In genomic region chr11:101446238-101446637, GRCh38 we compare ENCODE assay signal across 19 cellular contexts.
DNase-seq lines count a peak whose midpoint lies in the region; ATAC-seq and TF ChIP-seq lines count a peak whose summit lies in the region.
"Had no signal": no experiment of that assay in that cellular context is flagged by ENCODE, and none has a peak within 500 bp of the region (broad histone marks: within the 10 kb centered on the region; RNA-seq: fewer than 3 reads in every experiment).

No MANE protein-coding gene starts in this region.

- no peak overlapping the region for H3K27ac Mint-ChIP-seq in Calu3 (ENCODE audit: unreplicated experiment)
- H3K27ac Mint-ChIP-seq: activated CD4-positive, alpha-beta T cell treated with anti-CD3 and anti-CD28 coated beads, Interleukin-2, amount 10 ng/mL, durations not matched to agents 7 days and 5 days; activated naive CD4-positive, alpha-beta T cell treated with anti-CD3 and anti-CD28 coated beads for 36 hours had no signal

- peaks cover 13% of the 10 kb centered on the region for H3K4me1 Mint-ChIP-seq in Calu3 (ENCODE audit: low read depth, unreplicated experiment)
- H3K4me1 Mint-ChIP-seq: activated CD4-positive, alpha-beta T cell treated with anti-CD3 and anti-CD28 coated beads, Interleukin-2, amount 10 ng/mL, durations not matched to agents 7 days and 5 days; central memory CD8-positive, alpha-beta T cell had no signal

- intact Hi-C loops in Calu3 (cut with micrococcal nuclease; ENCODE audit: unreplicated experiment) = no loop called here

- H3K27ac ChIP-seq in brain microvascular endothelial cell = peak overlapping the region; percentile 75
- H3K27ac ChIP-seq: hepatocyte, KMS-11, parathyroid adenoma, spleen had no signal

- CTCF ChIA-PET in Calu3 (lab: Charles Lee) = no interaction called here

- H3K27me3 Mint-ChIP-seq in Calu3 (ENCODE audit: unreplicated experiment) = no peaks in the 10 kb centered on the region
- H3K27me3 Mint-ChIP-seq: activated CD4-positive, alpha-beta T cell treated with anti-CD3 and anti-CD28 coated beads, Interleukin-2, amount 10 ng/mL, durations not matched to agents 7 days and 5 days; central memory CD8-positive, alpha-beta T cell had no signal

- TF ChIP-seq RAD21 in Ishikawa (IDR thresholded peaks at IDR 0.05; ENCODE audit: low read depth) = no peak

- no peak for TF ChIP-seq POLR2A in GM18505 (IDR thresholded peaks at IDR 0.05; ENCODE audit: borderline replicate concordance, extremely low read depth, insufficient read depth, insufficient read length)

- in situ Hi-C loops in brain microvascular endothelial cell (cut with HindIII; ENCODE audit: low pct_ligation_motif_present, low sequenced_read_pairs) = no loop called here

- TF ChIP-seq EP300 in Ishikawa (IDR thresholded peaks at IDR 0.05; ENCODE audit: borderline replicate concordance) = no peak

- no peaks in the 10 kb centered on the region for H3K9me3 Mint-ChIP-seq in Calu3 (ENCODE audit: low read depth, unreplicated experiment)
- H3K9me3 Mint-ChIP-seq: activated CD4-positive, alpha-beta T cell treated with anti-CD3 and anti-CD28 coated beads, Interleukin-2, amount 10 ng/mL, durations not matched to agents 7 days and 5 days; activated naive CD4-positive, alpha-beta T cell treated with anti-CD3 and anti-CD28 coated beads for 36 hours had no signal

- H3K4me3 ChIP-seq in AG09309 (ENCODE audit: control insufficient read depth, low read depth, low read length) = no peak overlapping the region
- H3K4me3 ChIP-seq in brain microvascular endothelial cell (ENCODE audit: low read depth, low read length) = no peak overlapping the region
- H3K4me3 ChIP-seq: hepatocyte, spleen had no signal

- H3K27me3 ChIP-seq in brain microvascular endothelial cell (replicated peaks) = no peaks in the 10 kb centered on the region
- H3K27me3 ChIP-seq: hepatocyte, spleen had no signal

- H3K4me3 Mint-ChIP-seq in Calu3 (ENCODE audit: low read depth, unreplicated experiment) = no peak overlapping the region
- H3K4me3 Mint-ChIP-seq: activated CD4-positive, alpha-beta T cell treated with anti-CD3 and anti-CD28 coated beads, Interleukin-2, amount 10 ng/mL, durations not matched to agents 7 days and 5 days; activated naive CD4-positive, alpha-beta T cell treated with anti-CD3 and anti-CD28 coated beads for 36 hours; central memory CD8-positive, alpha-beta T cell had no signal

- TF ChIP-seq CTCF in AG09309 (IDR thresholded peaks at IDR 0.05; ENCODE audit: control insufficient read depth, insufficient read depth, low read depth, low read length, missing control alignments) = no peak
- TF ChIP-seq CTCF in brain microvascular endothelial cell (IDR thresholded peaks at IDR 0.05; ENCODE audit: low read depth, low read length, missing control alignments) = no peak
- no peak for TF ChIP-seq CTCF in Calu3 (IDR thresholded peaks at IDR 0.05; ENCODE audit: unreplicated experiment)

- H3K36me3 ChIP-seq in brain microvascular endothelial cell (replicated peaks) = no peaks in the 10 kb centered on the region
- H3K36me3 ChIP-seq: spleen had no signal

- no peak for ATAC-seq in GM18505 (IDR thresholded peaks at IDR 0.05; ENCODE audit: unreplicated experiment)
- ATAC-seq: left colon; stimulated activated naive CD8-positive, alpha-beta T cell treated with anti-CD3 and anti-CD28 coated beads, Interleukin-15, Interleukin-2, amounts not matched to agents 100 U/mL and 50 U/mL, for 24 hours had no signal

- no TSS peak for BruUV-seq in Calu3 (replicated peaks; lab: Mats Ljungman, UMichigan)

- H3K36me3 Mint-ChIP-seq in Calu3 (ENCODE audit: insufficient read depth, unreplicated experiment) = no peaks in the 10 kb centered on the region

- DNase-seq in AG09309 (ENCODE audit: low read depth) (peak; percentile 76), brain microvascular endothelial cell (peak; percentile 69), foreskin melanocyte (peak; percentile 88), GM19240 (ENCODE audit: insufficient read length, low spot score) (no peak), Calu3 (no peak), iPS-NIHi7 (ENCODE audit: extremely low spot score) (no peak)
- DNase-seq: activated CD4-positive, alpha-beta T cell treated with anti-CD3 and anti-CD28 coated beads, Interleukin-2, amount 10 ng/mL, durations not matched to agents 7 days and 5 days; activated naive CD4-positive, alpha-beta T cell treated with anti-CD3 and anti-CD28 coated beads for 36 hours; left colon; NCI-H345; SIG-M5; spleen; stimulated activated naive CD8-positive, alpha-beta T cell treated with anti-CD3 and anti-CD28 coated beads, Interleukin-15, Interleukin-2, amounts not matched to agents 100 U/mL and 50 U/mL, for 24 hours had no signal

TF ChIP-seq in Ishikawa, 13 proteins besides CTCF, POLR2A, EP300 and RAD21:
- TF ChIP-seq TEAD4 (IDR thresholded peaks at IDR 0.05) (peak; percentile 78), TCF12 (IDR thresholded peaks at IDR 0.05; ENCODE audit: low read depth) (no peak), CREB1 (IDR thresholded peaks at IDR 0.05; ENCODE audit: low read depth) (no peak), MAX (IDR thresholded peaks at IDR 0.05) (no peak), YY1 (IDR thresholded peaks at IDR 0.05; ENCODE audit: low read depth) (no peak)
- TF ChIP-seq, protein P1, sequence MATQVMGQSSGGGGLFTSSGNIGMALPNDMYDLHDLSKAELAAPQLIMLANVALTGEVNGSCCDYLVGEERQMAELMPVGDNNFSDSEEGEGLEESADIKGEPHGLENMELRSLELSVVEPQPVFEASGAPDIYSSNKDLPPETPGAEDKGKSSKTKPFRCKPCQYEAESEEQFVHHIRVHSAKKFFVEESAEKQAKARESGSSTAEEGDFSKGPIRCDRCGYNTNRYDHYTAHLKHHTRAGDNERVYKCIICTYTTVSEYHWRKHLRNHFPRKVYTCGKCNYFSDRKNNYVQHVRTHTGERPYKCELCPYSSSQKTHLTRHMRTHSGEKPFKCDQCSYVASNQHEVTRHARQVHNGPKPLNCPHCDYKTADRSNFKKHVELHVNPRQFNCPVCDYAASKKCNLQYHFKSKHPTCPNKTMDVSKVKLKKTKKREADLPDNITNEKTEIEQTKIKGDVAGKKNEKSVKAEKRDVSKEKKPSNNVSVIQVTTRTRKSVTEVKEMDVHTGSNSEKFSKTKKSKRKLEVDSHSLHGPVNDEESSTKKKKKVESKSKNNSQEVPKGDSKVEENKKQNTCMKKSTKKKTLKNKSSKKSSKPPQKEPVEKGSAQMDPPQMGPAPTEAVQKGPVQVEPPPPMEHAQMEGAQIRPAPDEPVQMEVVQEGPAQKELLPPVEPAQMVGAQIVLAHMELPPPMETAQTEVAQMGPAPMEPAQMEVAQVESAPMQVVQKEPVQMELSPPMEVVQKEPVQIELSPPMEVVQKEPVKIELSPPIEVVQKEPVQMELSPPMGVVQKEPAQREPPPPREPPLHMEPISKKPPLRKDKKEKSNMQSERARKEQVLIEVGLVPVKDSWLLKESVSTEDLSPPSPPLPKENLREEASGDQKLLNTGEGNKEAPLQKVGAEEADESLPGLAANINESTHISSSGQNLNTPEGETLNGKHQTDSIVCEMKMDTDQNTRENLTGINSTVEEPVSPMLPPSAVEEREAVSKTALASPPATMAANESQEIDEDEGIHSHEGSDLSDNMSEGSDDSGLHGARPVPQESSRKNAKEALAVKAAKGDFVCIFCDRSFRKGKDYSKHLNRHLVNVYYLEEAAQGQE (IDR thresholded peaks at IDR 0.05; ENCODE audit: low read depth) = no peak

Comparison
In these comparisons a context has a peak if more than half of its experiments do, and no peak if none do; other contexts are left out.
1. DNase-seq: peak in AG09309 (single experiment), brain microvascular endothelial cell (single experiment) and foreskin melanocyte (single experiment); none in GM19240 (single experiment), Calu3 (single experiment) and iPS-NIHi7 (single experiment).